17 cellular contexts compared by ENCODE assay signal in genomic region chrX:128436397-128437103, GRCh38.
DNase-seq lines count a peak whose midpoint lies in the region; TF ChIP-seq lines count a peak whose summit lies in the region.
"Had no signal": no experiment of that assay in that cellular context is flagged by ENCODE, and none has a peak within 500 bp of the region (broad histone marks: within the 10 kb centered on the region; RNA-seq: fewer than 3 reads in every experiment).

No MANE protein-coding gene starts in this region.

- TF ChIP-seq CTCF in epithelial cell of esophagus (IDR thresholded peaks at IDR 0.05; ENCODE audit: insufficient read depth, low read depth, low read length, missing control alignments) = no peak

- peak in 2 of 3 experiments; percentile 4 to 20 for DNase-seq in NCI-H1417 (lab: John Stamatoyannopoulos, UW)
- no peak for DNase-seq in NCI-H1417 treated with DMSO at 0.1 percent for 48 hours (lab: John Stamatoyannopoulos, UW)
- DNase-seq in DMS153 (lab: John Stamatoyannopoulos, UW) = peak; percentile 76
- DNase-seq in NCI-H510A (lab: John Stamatoyannopoulos, UW) = peak; percentile 4
- DNase-seq in epithelial cell of esophagus (ENCODE audit: low read depth) = peak; percentile 67
- no peak for DNase-seq in NCI-H1092 treated with DMSO at 0.1 percent for 48 hours (lab: John Stamatoyannopoulos, UW)
- DNase-seq in DMS114 treated with DMSO at 0.1 percent for 48 hours (lab: John Stamatoyannopoulos, UW; ENCODE audit: unreplicated experiment) = no peak
- no peak for DNase-seq in foreskin melanocyte
- DNase-seq: 8988T, C1 segment of cervical spinal cord, COR-L47, GF-D8, NCI-H1092, NCI-H345, SJCRH30, SW 1271 had no signal

- no peak overlapping the region for H3K4me3 ChIP-seq in epithelial cell of esophagus (ENCODE audit: low read length)
- H3K4me3 ChIP-seq: GM23338, SJCRH30 had no signal

Comparison
In these comparisons a context has a peak if more than half of its experiments do, and no peak if none do; other contexts are left out.
1. DNase-seq: peak in NCI-H1417 (2 of 3), DMS153 (single experiment), NCI-H510A (single experiment) and epithelial cell of esophagus (single experiment); none in NCI-H1417 treated with DMSO at 0.1 percent for 48 hours (single experiment), NCI-H1092 treated with DMSO at 0.1 percent for 48 hours (single experiment), DMS114 treated with DMSO at 0.1 percent for 48 hours (single experiment) and foreskin melanocyte (single experiment).